In the genomic region with DNA sequence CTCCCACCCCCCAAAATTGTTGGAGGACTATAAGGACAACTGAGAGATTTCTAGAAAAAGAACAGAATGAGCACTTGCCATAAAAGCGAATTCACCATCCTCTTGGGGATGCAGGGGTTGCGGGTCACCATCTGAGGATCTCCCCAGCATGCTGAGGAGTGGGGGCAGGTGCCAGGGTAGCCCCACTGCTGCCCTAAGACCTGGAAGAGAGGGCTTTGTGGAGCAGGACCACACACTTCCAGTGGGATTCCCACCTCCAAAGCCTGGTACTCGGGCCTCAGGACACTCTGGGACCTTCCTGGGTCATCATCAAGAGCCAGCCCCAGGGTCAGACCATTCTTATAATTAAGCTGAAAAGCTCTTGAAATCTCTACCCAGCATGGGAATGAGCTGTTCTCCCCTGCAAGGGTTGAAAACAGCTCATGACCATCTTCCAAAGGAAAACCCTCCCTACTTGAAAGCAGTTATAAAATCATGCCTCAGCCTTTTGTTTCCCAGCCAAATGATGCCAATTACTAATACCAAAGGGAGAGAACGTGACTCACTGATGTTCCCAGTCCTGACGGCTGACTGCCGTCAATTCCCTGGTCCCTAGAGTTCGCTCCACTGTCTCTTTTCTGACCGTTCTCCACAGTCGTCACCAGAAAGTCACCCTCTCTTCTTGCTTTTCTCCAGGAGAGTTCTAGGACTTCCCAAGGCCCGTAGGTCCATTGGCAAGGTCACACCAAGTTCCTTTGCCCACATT, we compare ENCODE assay signal across 23 cellular contexts.
DNase-seq lines count a peak whose midpoint lies in the region; ATAC-seq and TF ChIP-seq lines count a peak whose summit lies in the region.
"Had no signal": no experiment of that assay in that cellular context is flagged by ENCODE, and none has a peak within 500 bp of the region (broad histone marks: within the 10 kb centered on the region; RNA-seq: fewer than 3 reads in every experiment).

No MANE protein-coding gene starts in this region.

- TF ChIP-seq POLR2A in esophagus muscularis mucosa (IDR thresholded peaks at IDR 0.05; ENCODE audit: low read depth), result no peak

- peaks cover 30 to 41% of the 10 kb centered on the region in 2 donors for H3K27me3 Mint-ChIP-seq in natural killer cell (ENCODE audit: low read depth in 2 of 2)

- CTCF ChIA-PET in RWPE1 (lab: Yijun Ruan, JAX), result no interaction called here

- intact Hi-C loops in esophagus muscularis mucosa (cut with DNase I) (no loop called here), natural killer cell (cut with micrococcal nuclease) (no loop called here)

- H3K36me3 ChIP-seq in GM23248 (ENCODE audit: low read depth) (no peaks in the 10 kb centered on the region), esophagus muscularis mucosa (no peaks in the 10 kb centered on the region)
- H3K36me3 ChIP-seq: ascending aorta, right lobe of liver, tibial artery had no signal

- no peak for ATAC-seq in natural killer cell
- no peak for ATAC-seq in GM18517 (IDR thresholded peaks at IDR 0.05; ENCODE audit: unreplicated experiment)
- no peak for ATAC-seq in GM18520 (IDR thresholded peaks at IDR 0.05; ENCODE audit: unreplicated experiment)
- ATAC-seq: activated T-cell treated with anti-CD3 and anti-CD28 coated beads, Interleukin-2, amount 50 U/mL, for 4 hours; right lobe of liver had no signal

- H3K9ac ChIP-seq in GM23248, result no peak overlapping the region
- H3K9ac ChIP-seq: parathyroid adenoma had no signal

- H2AFZ ChIP-seq in GM23248, result no peak overlapping the region
- H2AFZ ChIP-seq: parathyroid adenoma had no signal

- POLR2A ChIA-PET in RWPE1 (lab: Yijun Ruan, JAX; ENCODE audit: low non-redundant PET), result no interaction called here

- no peak overlapping the region for H3K4me3 Mint-ChIP-seq in natural killer cell
- H3K4me3 Mint-ChIP-seq: activated naive CD4-positive, alpha-beta T cell treated with anti-CD3 and anti-CD28 coated beads, Interleukin-2, amount 10 ng/mL, durations not matched to agents 7 days and 5 days; activated T-cell treated with anti-CD3 and anti-CD28 coated beads, Interleukin-2, amount 50 U/mL, for 4 hours; naive B cell; T-helper 2 cell treated with Interferon-gamma antibody and Interleukin-4, amounts not matched to agents 5 μg/mL and 100 μg/mL, for 36 hours had no signal

- DNase-seq in GM23248 (peak; percentile 83), RWPE1 (ENCODE audit: low spot score) (peak; percentile 85), esophagus muscularis mucosa (ENCODE audit: extremely low spot score) (peak; percentile 24), natural killer cell (no peak), SIG-M5 (lab: John Stamatoyannopoulos, UW) (no peak)
- DNase-seq: activated CD4-positive, CD25-positive, alpha-beta regulatory T cell treated with anti-CD3 and anti-CD28 coated beads, Interleukin-2, amount 50 U/mL, for 72 hours; activated naive CD4-positive, alpha-beta T cell treated with anti-CD3 and anti-CD28 coated beads, Interleukin-2, amount 10 ng/mL, durations not matched to agents 7 days and 5 days; activated T-cell treated with anti-CD3 and anti-CD28 coated beads, Interleukin-2, amount 50 U/mL, for 4 hours; C1 segment of cervical spinal cord; kidney; naive B cell; NCI-H1436 treated with DMSO at 0.1 percent for 48 hours; NCI-H2171; NCI-H774; right lobe of liver; stimulated activated naive CD4-positive, alpha-beta T cell treated with Interleukin-2 at 50 U/mL for 16 hours; tibial artery had no signal

- no peak overlapping the region for H3K27ac Mint-ChIP-seq in natural killer cell
- H3K27ac Mint-ChIP-seq: activated naive CD4-positive, alpha-beta T cell treated with anti-CD3 and anti-CD28 coated beads, Interleukin-2, amount 10 ng/mL, durations not matched to agents 7 days and 5 days; naive B cell; T-helper 2 cell treated with Interferon-gamma antibody and Interleukin-4, amounts not matched to agents 5 μg/mL and 100 μg/mL, for 36 hours had no signal

- TF ChIP-seq CTCF in RWPE1 (conservative IDR thresholded peaks at IDR 0.05; ENCODE audit: low read depth) (no peak), esophagus muscularis mucosa (IDR thresholded peaks at IDR 0.05) (no peak), natural killer cell (IDR thresholded peaks at IDR 0.05) (no peak)

- H3K36me3 Mint-ChIP-seq in natural killer cell, result no peaks in the 10 kb centered on the region
- H3K36me3 Mint-ChIP-seq: activated naive CD4-positive, alpha-beta T cell treated with anti-CD3 and anti-CD28 coated beads, Interleukin-2, amount 10 ng/mL, durations not matched to agents 7 days and 5 days had no signal

- no peaks in the 10 kb centered on the region for H3K4me1 ChIP-seq in GM23248 (ENCODE audit: insufficient read depth)
- no peaks in the 10 kb centered on the region for H3K4me1 ChIP-seq in esophagus muscularis mucosa
- H3K4me1 ChIP-seq: ascending aorta, parathyroid adenoma, right lobe of liver, tibial artery had no signal

- 54 to 63% methylated on average over 10 of the region's 10 CpGs for WGBS in GM23248 (ENCODE audit: low coverage in 1 of 2, low lambda C conversion rate in 2 of 2, missing lambda C conversion rate in 2 of 2), 2 experiments
- 87% methylated on average over 10 of the region's 10 CpGs for WGBS in esophagus muscularis mucosa

- no peak for TF ChIP-seq EP300 in esophagus muscularis mucosa (IDR thresholded peaks at IDR 0.05)

- H3K9me2 ChIP-seq in GM23248 (ENCODE audit: insufficient read depth), result no peaks in the 10 kb centered on the region

- H3K27me3 ChIP-seq in GM23248 (replicated peaks; ENCODE audit: insufficient read depth) (peaks cover 33% of the 10 kb centered on the region), esophagus muscularis mucosa (peaks cover 0 to 17% (median 0%) of the 10 kb centered on the region in 4 donors)
- H3K27me3 ChIP-seq: ascending aorta, right lobe of liver had no signal

- H3K4me2 ChIP-seq in GM23248 (ENCODE audit: unreplicated experiment), result no peak overlapping the region

- H3K79me2 ChIP-seq in GM23248 (ENCODE audit: insufficient read depth), result no peaks in the 10 kb centered on the region
- H3K79me2 ChIP-seq: parathyroid adenoma had no signal

- in situ Hi-C loops in GM23248 (cut with MboI), result no loop called here

- H3K4me1 Mint-ChIP-seq in natural killer cell, result no peaks in the 10 kb centered on the region
- H3K4me1 Mint-ChIP-seq: activated naive CD4-positive, alpha-beta T cell treated with anti-CD3 and anti-CD28 coated beads, Interleukin-2, amount 10 ng/mL, durations not matched to agents 7 days and 5 days; naive B cell had no signal

- H3K4me3 ChIP-seq in GM23248, result no peak overlapping the region
- no peak overlapping the region for H3K4me3 ChIP-seq in esophagus muscularis mucosa
- H3K4me3 ChIP-seq: ascending aorta, right lobe of liver, SK-N-MC, tibial artery had no signal

- H3K27ac ChIP-seq in GM23248, result no peak overlapping the region
- no peak overlapping the region for H3K27ac ChIP-seq in RWPE1
- H3K27ac ChIP-seq in esophagus muscularis mucosa (replicated peaks in 1 of 4), result no peak overlapping the region
- H3K27ac ChIP-seq: ascending aorta, parathyroid adenoma, right lobe of liver, SK-N-MC, tibial artery had no signal

- H3K9me3 Mint-ChIP-seq in natural killer cell, result no peaks in the 10 kb centered on the region
- H3K9me3 Mint-ChIP-seq: activated naive CD4-positive, alpha-beta T cell treated with anti-CD3 and anti-CD28 coated beads, Interleukin-2, amount 10 ng/mL, durations not matched to agents 7 days and 5 days; activated T-cell treated with anti-CD3 and anti-CD28 coated beads, Interleukin-2, amount 50 U/mL, for 4 hours; T-helper 2 cell treated with Interferon-gamma antibody and Interleukin-4, amounts not matched to agents 5 μg/mL and 100 μg/mL, for 36 hours had no signal

- no peaks in the 10 kb centered on the region for H4K20me1 ChIP-seq in GM23248 (ENCODE audit: insufficient read depth)

- no peaks in the 10 kb centered on the region for H3K9me3 ChIP-seq in GM23248 (ENCODE audit: low read depth)
- no peaks in the 10 kb centered on the region for H3K9me3 ChIP-seq in esophagus muscularis mucosa
- H3K9me3 ChIP-seq: ascending aorta, right lobe of liver, tibial artery had no signal

- no peaks in the 10 kb centered on the region for H3F3A ChIP-seq in GM23248 (ENCODE audit: insufficient read depth)

Comparison
In these comparisons a context has a peak if more than half of its experiments do, and no peak if none do; other contexts are left out.
1. DNase-seq: peak in GM23248 (single experiment), RWPE1 (single experiment) and esophagus muscularis mucosa (single experiment); none in natural killer cell (single experiment) and SIG-M5 (single experiment).